In genomic region chr1:228456252-228457016, GRCh38 we compare ENCODE assay signal across 1 cellular context.
TF ChIP-seq lines count a peak whose summit lies in the region.

No MANE protein-coding gene starts in this region.

TF ChIP-seq in IMR-90, 13 proteins besides CTCF, POLR2A, EP300 and RAD21:
- TF ChIP-seq BHLHE40 (IDR thresholded peaks at IDR 0.05; ENCODE audit: low read depth, low read length) (no peak), RCOR1 (IDR thresholded peaks at IDR 0.05; ENCODE audit: insufficient replicate concordance, low read length) (no peak), MAZ (IDR thresholded peaks at IDR 0.05; ENCODE audit: borderline replicate concordance, low read depth, low read length) (no peak), CEBPB (IDR thresholded peaks at IDR 0.05; ENCODE audit: low read depth, low read length) (no peak), MXI1 (IDR thresholded peaks at IDR 0.05; ENCODE audit: borderline replicate concordance, low read depth, low read length) (no peak), CHD1 (IDR thresholded peaks at IDR 0.05; ENCODE audit: low read depth, low read length) (no peak), ELK1 (IDR thresholded peaks at IDR 0.05; ENCODE audit: borderline replicate concordance, low read depth, low read length) (no peak), FOS (IDR thresholded peaks at IDR 0.05; ENCODE audit: low read depth, low read length) (no peak), SMC3 (IDR thresholded peaks at IDR 0.05; ENCODE audit: low read depth, low read length) (no peak), RFX5 (IDR thresholded peaks at IDR 0.05; ENCODE audit: low read depth, low read length) (no peak), MAFK (IDR thresholded peaks at IDR 0.05; ENCODE audit: low read depth, low read length) (no peak), NFE2L2 (IDR thresholded peaks at IDR 0.05; ENCODE audit: low read depth, low read length) (no peak)
- TF ChIP-seq, protein P1, sequence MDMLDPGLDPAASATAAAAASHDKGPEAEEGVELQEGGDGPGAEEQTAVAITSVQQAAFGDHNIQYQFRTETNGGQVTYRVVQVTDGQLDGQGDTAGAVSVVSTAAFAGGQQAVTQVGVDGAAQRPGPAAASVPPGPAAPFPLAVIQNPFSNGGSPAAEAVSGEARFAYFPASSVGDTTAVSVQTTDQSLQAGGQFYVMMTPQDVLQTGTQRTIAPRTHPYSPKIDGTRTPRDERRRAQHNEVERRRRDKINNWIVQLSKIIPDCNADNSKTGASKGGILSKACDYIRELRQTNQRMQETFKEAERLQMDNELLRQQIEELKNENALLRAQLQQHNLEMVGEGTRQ (IDR thresholded peaks at IDR 0.05; ENCODE audit: low read depth, low read length), result no peak
TF ChIP-seq in IMR-90: peak in this region for 0.
